ENCODE assay signal across 21 cellular contexts in genomic region chr17:2798679-2799078, GRCh38. TPM values are rescaled to one million over a fixed set of nuclear protein-coding genes. Genes with fewer than 3 reads are reported as not detected.
A peak's percentile ranks its signal among the peaks of the same experiment; 100 is the strongest.
DNase-seq lines count a peak whose midpoint lies in the region; ATAC-seq and TF ChIP-seq lines count a peak whose summit lies in the region.
"Had no signal": no experiment of that assay in that cellular context is flagged by ENCODE, and none has a peak within 500 bp of the region (broad histone marks: within the 10 kb centered on the region; RNA-seq: fewer than 3 reads in every experiment).

No MANE protein-coding gene starts in this region.

- TF ChIP-seq CTCF in neutrophil (IDR thresholded peaks at IDR 0.05), result no peak

- H3K9ac ChIP-seq in HUES6 (ENCODE audit: low read length), result no peak overlapping the region

- H3K27ac ChIP-seq in HUES6 (ENCODE audit: low read depth, low read length) (no peak overlapping the region), neutrophil (peak overlapping the region; percentile 99)

- H3K4me1 ChIP-seq in HUES6 (ENCODE audit: control insufficient read depth, insufficient read depth, low read length) (peaks cover 14% of the 10 kb centered on the region), neutrophil (ENCODE audit: control insufficient read depth in 1 of 2, insufficient read depth in 1 of 2, low read depth in 1 of 2, low read length in 1 of 2) (peaks cover 61 to 69% of the 10 kb centered on the region in 2 experiments)
- H3K4me1 ChIP-seq: HAP-1 had no signal

- H3K9me3 Mint-ChIP-seq in activated CD4-positive, alpha-beta T cell treated with anti-CD3 and anti-CD28 coated beads, Interleukin-2, amount 10 ng/mL, durations not matched to agents 7 days and 5 days, result no peaks in the 10 kb centered on the region
- no peaks in the 10 kb centered on the region for H3K9me3 Mint-ChIP-seq in central memory CD8-positive, alpha-beta T cell
- H3K9me3 Mint-ChIP-seq: naive B cell had no signal

- POLR2A ChIA-PET in activated CD4-positive, alpha-beta T cell treated with anti-CD3 and anti-CD28 coated beads, Interleukin-2, amount 10 ng/mL, durations not matched to agents 7 days and 5 days (lab: Charles Lee), result no interaction called here

- H3K9me3 ChIP-seq in HUES6 (ENCODE audit: control insufficient read depth, insufficient read depth, low read depth, low read length) (no peaks in the 10 kb centered on the region), neutrophil (no peaks in the 10 kb centered on the region)
- H3K9me3 ChIP-seq: HAP-1, stomach had no signal

- H3K36me3 Mint-ChIP-seq in activated CD4-positive, alpha-beta T cell treated with anti-CD3 and anti-CD28 coated beads, Interleukin-2, amount 10 ng/mL, durations not matched to agents 7 days and 5 days (ENCODE audit: low read depth), result peaks cover 50% of the 10 kb centered on the region
- peaks cover 39% of the 10 kb centered on the region for H3K36me3 Mint-ChIP-seq in central memory CD8-positive, alpha-beta T cell (ENCODE audit: insufficient read depth)

- H3K27me3 ChIP-seq in HUES6 (ENCODE audit: control insufficient read depth, insufficient read depth, low read length) (no peaks in the 10 kb centered on the region; the same call in 1 of the 2 replicates), neutrophil (no peaks in the 10 kb centered on the region)

- CTCF ChIA-PET in activated CD4-positive, alpha-beta T cell treated with anti-CD3 and anti-CD28 coated beads, Interleukin-2, amount 10 ng/mL, durations not matched to agents 7 days and 5 days (lab: Charles Lee), result interaction anchor here (1.6 to 2.0 kb wide), 3 partner anchors 13 to 16 kb away, joined by 5 to 6 read pairs (median 6); no protein-coding TSS in a partner anchor

- ATAC-seq in central memory CD8-positive, alpha-beta T cell (replicated peaks; ENCODE audit: extremely low read depth, poor library complexity, severe bottlenecking), result no peak
- ATAC-seq in HG03354 (IDR thresholded peaks at IDR 0.05; ENCODE audit: poor library complexity, severe bottlenecking, unreplicated experiment), result no peak
- ATAC-seq in HG03280 (IDR thresholded peaks at IDR 0.05; ENCODE audit: unreplicated experiment), result no peak

- H3K4me3 ChIP-seq in HUES6 (ENCODE audit: low read depth, low read length) (peak overlapping the region; percentile 31; the same call in 1 of the 2 replicates), neutrophil (ENCODE audit: low read depth in 1 of 2, low read length in 1 of 2) (peak overlapping the region; percentile 20 to 91)
- H3K4me3 ChIP-seq: HAP-1 had no signal

- DNase-seq in activated CD4-positive, alpha-beta T cell treated with anti-CD3 and anti-CD28 coated beads, Interleukin-2, amount 10 ng/mL, durations not matched to agents 7 days and 5 days, result no peak
- DNase-seq in activated CD4-positive, alpha-beta T cell treated with anti-CD3 and anti-CD28 coated beads, Interleukin-2, amount 50 U/mL, for 4 hours, result no peak
- DNase-seq in central memory CD8-positive, alpha-beta T cell (ENCODE audit: low spot score in 2 of 2), result no peak
- no peak for DNase-seq in activated T-cell treated with anti-CD3 and anti-CD28 coated beads for 4 hours
- DNase-seq: activated CD8-positive, alpha-beta memory T cell treated with anti-CD3 and anti-CD28 coated beads for 24 hours; cortex of kidney; DMS 273 treated with DMSO at 0.1 percent for 48 hours; Karpas-422; kidney; naive B cell; NCI-H1105 treated with DMSO at 0.1 percent for 48 hours; NCI-H526 treated with DMSO at 0.1 percent for 48 hours; stimulated activated CD4-positive, alpha-beta T cell treated with anti-CD3 and anti-CD28 coated beads, Interleukin-2, amount 100 ng/mL, for 24 hours; stomach; SW 1271; trophoblast cell had no signal

- peak overlapping the region; percentile 15 for H3K4me3 Mint-ChIP-seq in activated CD4-positive, alpha-beta T cell treated with anti-CD3 and anti-CD28 coated beads, Interleukin-2, amount 10 ng/mL, durations not matched to agents 7 days and 5 days
- H3K4me3 Mint-ChIP-seq in central memory CD8-positive, alpha-beta T cell, result peak overlapping the region; percentile 88

- H3K4me1 Mint-ChIP-seq in activated CD4-positive, alpha-beta T cell treated with anti-CD3 and anti-CD28 coated beads, Interleukin-2, amount 10 ng/mL, durations not matched to agents 7 days and 5 days, result peaks cover 62% of the 10 kb centered on the region
- H3K4me1 Mint-ChIP-seq in central memory CD8-positive, alpha-beta T cell, result peaks cover 88% of the 10 kb centered on the region

- H3K27me3 Mint-ChIP-seq in activated CD4-positive, alpha-beta T cell treated with anti-CD3 and anti-CD28 coated beads, Interleukin-2, amount 10 ng/mL, durations not matched to agents 7 days and 5 days, result peaks cover 12% of the 10 kb centered on the region
- H3K27me3 Mint-ChIP-seq in central memory CD8-positive, alpha-beta T cell, result no peaks in the 10 kb centered on the region
- H3K27me3 Mint-ChIP-seq: naive B cell had no signal

- H3K36me3 ChIP-seq in HUES6 (ENCODE audit: control insufficient read depth, insufficient read depth, low read length) (no peaks in the 10 kb centered on the region), neutrophil (peaks cover 31% of the 10 kb centered on the region)
- H3K36me3 ChIP-seq: HAP-1, stomach had no signal

- H3K27ac Mint-ChIP-seq in activated CD4-positive, alpha-beta T cell treated with anti-CD3 and anti-CD28 coated beads, Interleukin-2, amount 10 ng/mL, durations not matched to agents 7 days and 5 days, result no peak overlapping the region
- peak overlapping the region; percentile 50 for H3K27ac Mint-ChIP-seq in central memory CD8-positive, alpha-beta T cell (ENCODE audit: low read depth)

RNA-seq across cellular contexts. Expression of gene RAP1GAP2, which starts 2.4 kb away (rescaled TPM):
- 10 to 100 TPM; 27.8 to 37.3 TPM for total RNA-seq in activated CD4-positive, alpha-beta T cell treated with anti-CD3 and anti-CD28 coated beads, Interleukin-2, amount 10 ng/mL, durations not matched to agents 7 days and 5 days

RNA-seq across cellular contexts. Expression of gene CCDC92B, which starts 49.2 kb away (rescaled TPM):
- under 1 TPM in 1 of 2 experiments, not detected in 1; 0.08 TPM for total RNA-seq in activated CD4-positive, alpha-beta T cell treated with anti-CD3 and anti-CD28 coated beads, Interleukin-2, amount 10 ng/mL, durations not matched to agents 7 days and 5 days
